In the genomic region with DNA sequence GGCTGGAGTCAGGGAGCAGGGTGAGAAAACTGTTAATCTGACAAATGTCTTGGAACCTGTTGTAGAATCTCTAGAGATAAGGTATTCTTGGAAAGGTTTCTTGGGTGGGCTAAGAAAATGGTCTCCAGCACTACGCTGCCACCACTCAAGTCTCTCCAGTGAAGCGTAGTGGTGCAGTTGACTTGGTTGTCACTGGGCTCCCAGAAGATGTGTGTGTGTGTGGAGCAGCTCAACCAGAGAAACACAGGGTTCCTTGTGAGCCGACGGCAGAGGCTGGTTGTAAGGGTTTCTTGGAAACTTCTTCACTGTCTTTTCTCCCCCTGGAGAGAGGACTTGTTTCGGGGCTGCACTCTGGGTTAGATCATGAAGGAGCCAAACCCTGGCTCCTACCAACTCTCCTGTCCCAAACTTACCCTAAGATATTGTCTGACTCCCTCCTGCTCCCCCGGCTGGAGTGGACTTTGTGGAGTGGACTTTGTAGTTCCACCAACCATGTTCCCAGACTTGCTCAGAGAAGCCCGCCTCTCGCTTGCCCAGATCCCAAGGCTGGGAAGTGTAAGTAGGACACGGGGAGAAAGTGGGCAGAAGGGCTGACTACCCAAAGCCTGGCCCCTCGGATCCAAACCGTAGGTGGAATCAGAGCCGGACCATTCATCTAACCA, we compare ENCODE assay signal across 18 cellular contexts. TPM values are rescaled to one million over a fixed set of nuclear protein-coding genes. Genes with fewer than 3 reads are reported as not detected.
DNase-seq lines count a peak whose midpoint lies in the region; ATAC-seq, FAIRE-seq and TF ChIP-seq lines count a peak whose summit lies in the region.
"Had no signal": no experiment of that assay in that cellular context is flagged by ENCODE, and none has a peak within 500 bp of the region (broad histone marks: within the 10 kb centered on the region; RNA-seq: fewer than 3 reads in every experiment).

No MANE protein-coding gene starts in this region.

- POLR2A ChIA-PET in CD4-positive, alpha-beta T cell (lab: Charles Lee), result interaction anchor here (0.6 to 3.6 kb wide), 5 partner anchors 8 to 15 kb away, joined by 3 to 21 read pairs (median 7); no protein-coding TSS in a partner anchor

- H3K27ac ChIP-seq in CD4-positive, alpha-beta T cell (ENCODE audit: low read depth, low read length), result peak overlapping the region; percentile 19
- no peak overlapping the region for H3K27ac ChIP-seq in upper lobe of left lung
- H3K27ac ChIP-seq: esophagus squamous epithelium had no signal

- H3K4me1 Mint-ChIP-seq in CD4-positive, alpha-beta T cell (ENCODE audit: low read depth), result peaks cover 79% of the 10 kb centered on the region
- H3K4me1 Mint-ChIP-seq in activated T-helper 2 cell treated with anti-CD3 and anti-CD28 coated beads, Interferon-gamma antibody, Interleukin-2, Interleukin-4, amounts not matched to agents 10 μg/mL and 5 μg/mL and 100 μg/mL, durations not matched to agents 14 hours and 24 hours and 36 hours (ENCODE audit: low read depth), result peaks cover 57% of the 10 kb centered on the region

- H3K9me3 ChIP-seq in CD4-positive, alpha-beta T cell (ENCODE audit: control insufficient read depth, low read length), result no peaks in the 10 kb centered on the region
- H3K9me3 ChIP-seq in mononuclear cell (ENCODE audit: low read depth, low read length) (no peaks in the 10 kb centered on the region), upper lobe of left lung (no peaks in the 10 kb centered on the region)
- H3K9me3 ChIP-seq: esophagus squamous epithelium had no signal

- peaks cover 4% of the 10 kb centered on the region for H3K36me3 Mint-ChIP-seq in CD4-positive, alpha-beta T cell (ENCODE audit: low read depth)
- H3K36me3 Mint-ChIP-seq in activated T-helper 2 cell treated with anti-CD3 and anti-CD28 coated beads, Interferon-gamma antibody, Interleukin-2, Interleukin-4, amounts not matched to agents 10 μg/mL and 5 μg/mL and 100 μg/mL, durations not matched to agents 14 hours and 24 hours and 36 hours (ENCODE audit: low read depth), result peaks cover 6% of the 10 kb centered on the region

- peak; percentile 60 for FAIRE-seq in GM12892 (lab: Jason Lieb, UNC)
- FAIRE-seq: bronchial epithelial cell, D721Med had no signal

- no peak for DNase-seq in CD4-positive, alpha-beta T cell
- no peak for DNase-seq in GM12892 (ENCODE audit: insufficient read length)
- no peak for DNase-seq in activated T-helper 2 cell treated with anti-CD3 and anti-CD28 coated beads, Interferon-gamma antibody, Interleukin-2, Interleukin-4, amounts not matched to agents 10 μg/mL and 5 μg/mL and 100 μg/mL, durations not matched to agents 14 hours and 24 hours and 36 hours (ENCODE audit: low spot score)
- DNase-seq in AG08395 (ENCODE audit: low spot score), result no peak
- DNase-seq in upper lobe of left lung, result no peak
- DNase-seq: esophagus squamous epithelium, glutamatergic neuron, NCI-H187, NCI-H510A had no signal

- peak overlapping the region; percentile 78 for H3K4me3 Mint-ChIP-seq in CD4-positive, alpha-beta T cell
- peak overlapping the region; percentile 79 for H3K4me3 Mint-ChIP-seq in activated T-helper 2 cell treated with anti-CD3 and anti-CD28 coated beads, Interferon-gamma antibody, Interleukin-2, Interleukin-4, amounts not matched to agents 10 μg/mL and 5 μg/mL and 100 μg/mL, durations not matched to agents 14 hours and 24 hours and 36 hours (ENCODE audit: low read depth)

- WGBS in upper lobe of left lung, 2 donors, result 89 to 94% methylated on average over 12 of the region's 12 CpGs

- TF ChIP-seq CTCF in CD4-positive, alpha-beta T cell (IDR thresholded peaks at IDR 0.05), result no peak
- no peak for TF ChIP-seq CTCF in upper lobe of left lung (IDR thresholded peaks at IDR 0.05)

- TF ChIP-seq POLR2A in GM12892 (IDR thresholded peaks at IDR 0.05; ENCODE audit: low read depth, low read length) (no peak), upper lobe of left lung (IDR thresholded peaks at IDR 0.05) (no peak)

- no peaks in the 10 kb centered on the region for H3K9me3 Mint-ChIP-seq in CD4-positive, alpha-beta T cell
- no peaks in the 10 kb centered on the region for H3K9me3 Mint-ChIP-seq in activated T-helper 2 cell treated with anti-CD3 and anti-CD28 coated beads, Interferon-gamma antibody, Interleukin-2, Interleukin-4, amounts not matched to agents 10 μg/mL and 5 μg/mL and 100 μg/mL, durations not matched to agents 14 hours and 24 hours and 36 hours

- TF ChIP-seq EP300 in upper lobe of left lung (IDR thresholded peaks at IDR 0.05), result no peak

- intact Hi-C loops in CD4-positive, alpha-beta T cell (cut with DNase I, micrococcal nuclease), result no loop called here
- intact Hi-C loops in activated T-helper 2 cell treated with anti-CD3 and anti-CD28 coated beads, Interferon-gamma antibody, Interleukin-2, Interleukin-4, amounts not matched to agents 10 μg/mL and 5 μg/mL and 100 μg/mL, durations not matched to agents 14 hours and 24 hours and 36 hours (cut with micrococcal nuclease), result no loop called here

- ATAC-seq in CD4-positive, alpha-beta T cell (ENCODE audit: poor library complexity), result no peak
- ATAC-seq in HG03354 (IDR thresholded peaks at IDR 0.05; ENCODE audit: poor library complexity, severe bottlenecking, unreplicated experiment), result no peak
- ATAC-seq in HG03196 (IDR thresholded peaks at IDR 0.05; ENCODE audit: unreplicated experiment), result no peak
- no peak for ATAC-seq in upper lobe of left lung (ENCODE audit: low FRiP score in 2 of 2)

- CTCF ChIA-PET in CD4-positive, alpha-beta T cell (lab: Charles Lee), result interaction anchor here (1.5 to 1.7 kb wide), 2 partner anchors 93 to 195 kb away, joined by 5 read pairs; partner anchors contain the start of gene DDX6

- H3K27ac Mint-ChIP-seq in CD4-positive, alpha-beta T cell, result peak overlapping the region; percentile 97
- peak overlapping the region; percentile 12 for H3K27ac Mint-ChIP-seq in activated T-helper 2 cell treated with anti-CD3 and anti-CD28 coated beads, Interferon-gamma antibody, Interleukin-2, Interleukin-4, amounts not matched to agents 10 μg/mL and 5 μg/mL and 100 μg/mL, durations not matched to agents 14 hours and 24 hours and 36 hours

- H3K4me1 ChIP-seq in mononuclear cell (ENCODE audit: insufficient read depth, low read length) (peaks cover 53% of the 10 kb centered on the region), upper lobe of left lung (peaks cover 0 to 17% (median 0%) of the 10 kb centered on the region in 4 donors)

- peak overlapping the region; percentile 56 for H3K4me3 ChIP-seq in mononuclear cell (ENCODE audit: low read length)
- H3K4me3 ChIP-seq in upper lobe of left lung, result no peak overlapping the region
- H3K4me3 ChIP-seq: esophagus squamous epithelium had no signal

- H3K27me3 Mint-ChIP-seq in CD4-positive, alpha-beta T cell, result no peaks in the 10 kb centered on the region
- no peaks in the 10 kb centered on the region for H3K27me3 Mint-ChIP-seq in activated T-helper 2 cell treated with anti-CD3 and anti-CD28 coated beads, Interferon-gamma antibody, Interleukin-2, Interleukin-4, amounts not matched to agents 10 μg/mL and 5 μg/mL and 100 μg/mL, durations not matched to agents 14 hours and 24 hours and 36 hours (ENCODE audit: low read depth)

- no peaks in the 10 kb centered on the region for H3K36me3 ChIP-seq in upper lobe of left lung
- H3K36me3 ChIP-seq: esophagus squamous epithelium had no signal

- no peaks in the 10 kb centered on the region for H3K27me3 ChIP-seq in CD4-positive, alpha-beta T cell (ENCODE audit: control insufficient read depth, insufficient read depth, low read length)
- H3K27me3 ChIP-seq in mononuclear cell (ENCODE audit: insufficient read depth, low read length) (no peaks in the 10 kb centered on the region), upper lobe of left lung (no peaks in the 10 kb centered on the region)
- H3K27me3 ChIP-seq: esophagus squamous epithelium had no signal

RNA-seq across cellular contexts. Expression of gene CXCR5, which starts 1.1 kb away (rescaled TPM):
- total RNA-seq in CD4-positive, alpha-beta T cell, result 10 to 100 TPM; 13.2 to 14.3 TPM
- 2.1 TPM for polyA plus RNA-seq in GM12892 (2012; ENCODE audit: missing spikeins)
- 7.5 and 8.1 TPM in 2 replicates for total RNA-seq in activated T-helper 2 cell treated with anti-CD3 and anti-CD28 coated beads, Interferon-gamma antibody, Interleukin-2, Interleukin-4, amounts not matched to agents 10 μg/mL and 5 μg/mL and 100 μg/mL, durations not matched to agents 14 hours and 24 hours and 36 hours
- total RNA-seq in mononuclear cell (11.1 TPM), upper lobe of left lung (under 1 TPM in 4 of 6 donors, not detected in 2; under 0.01 to 0.17 (median 0.16) TPM)
- total RNA-seq: bronchial epithelial cell, lung microvascular endothelial cell, MCF 10A, renal cortical epithelial cell had no signal
- polyA plus RNA-seq: neural cell had no signal

RNA-seq across cellular contexts. Expression of gene BCL9L, which starts 41.0 kb away (rescaled TPM):
- total RNA-seq in CD4-positive, alpha-beta T cell, result 100 to 1,000 TPM; 326 to 332 TPM
- 3.1 TPM for polyA plus RNA-seq in GM12892 (2012; ENCODE audit: missing spikeins)
- total RNA-seq in activated T-helper 2 cell treated with anti-CD3 and anti-CD28 coated beads, Interferon-gamma antibody, Interleukin-2, Interleukin-4, amounts not matched to agents 10 μg/mL and 5 μg/mL and 100 μg/mL, durations not matched to agents 14 hours and 24 hours and 36 hours, result 21.9 and 23.7 TPM in 2 replicates
- 41.9 TPM for total RNA-seq in mononuclear cell
- total RNA-seq in upper lobe of left lung, result 10 to 100 TPM; 28.7 to 70.2 (median 66.4) TPM
